ENCODE assay signal across 19 cellular contexts in genomic region chr12:76531056-76531455, GRCh38.
"Had no signal": no experiment of that assay in that cellular context is flagged by ENCODE, and none has a peak within 500 bp of the region (broad histone marks: within the 10 kb centered on the region; RNA-seq: fewer than 3 reads in every experiment).

No MANE protein-coding gene starts in this region.

- H3K27ac ChIP-seq: heart right ventricle, suprapubic skin, upper lobe of left lung had no signal

- H3K4me1 ChIP-seq: suprapubic skin had no signal

- H3K9me3 ChIP-seq: suprapubic skin, upper lobe of left lung had no signal

- H3K27me3 ChIP-seq: heart right ventricle, suprapubic skin, upper lobe of left lung had no signal

- H3K27ac Mint-ChIP-seq: activated naive CD8-positive, alpha-beta T cell treated with anti-CD3 and anti-CD28 coated beads, Interleukin-2, amount 10 ng/mL, durations not matched to agents 7 days and 5 days had no signal

- DNase-seq: activated CD4-positive, alpha-beta T cell treated with anti-CD3 and anti-CD28 coated beads, Interleukin-2, amount 50 U/mL, for 1 hour; activated CD4-positive, CD25-positive, alpha-beta regulatory T cell; activated effector memory CD4-positive, alpha-beta T cell treated with anti-CD3 and anti-CD28 coated beads, Interleukin-2, amount 50 U/mL, for 16 hours; activated naive CD8-positive, alpha-beta T cell treated with anti-CD3 and anti-CD28 coated beads, Interleukin-2, amount 10 ng/mL, durations not matched to agents 7 days and 5 days; cortex of kidney; effector CD8-positive, alpha-beta T cell; heart right ventricle; midbrain; naive thymus-derived CD4-positive, alpha-beta T cell; posterior cingulate gyrus; right cardiac atrium; stimulated activated naive CD4-positive, alpha-beta T cell; upper lobe of left lung had no signal

- H3K4me3 Mint-ChIP-seq: activated naive CD8-positive, alpha-beta T cell treated with anti-CD3 and anti-CD28 coated beads, Interleukin-2, amount 10 ng/mL, durations not matched to agents 7 days and 5 days had no signal

- H3K27me3 Mint-ChIP-seq: activated naive CD8-positive, alpha-beta T cell treated with anti-CD3 and anti-CD28 coated beads, Interleukin-2, amount 10 ng/mL, durations not matched to agents 7 days and 5 days; naive thymus-derived CD4-positive, alpha-beta T cell had no signal

- H3K4me2 ChIP-seq: smooth muscle cell had no signal

- FAIRE-seq: astrocyte, frontal cortex, keratinocyte had no signal

- H3K4me3 ChIP-seq: heart right ventricle, smooth muscle cell, suprapubic skin, upper lobe of left lung had no signal

- ATAC-seq: heart right ventricle; naive thymus-derived CD4-positive, alpha-beta T cell; right cardiac atrium; SK-N-SH treated with all-trans-retinoic acid at 6 μM for 48 hours had no signal

- H3K36me3 ChIP-seq: suprapubic skin, upper lobe of left lung had no signal
